ENCODE assay signal across 1 cellular context in the genomic region with DNA sequence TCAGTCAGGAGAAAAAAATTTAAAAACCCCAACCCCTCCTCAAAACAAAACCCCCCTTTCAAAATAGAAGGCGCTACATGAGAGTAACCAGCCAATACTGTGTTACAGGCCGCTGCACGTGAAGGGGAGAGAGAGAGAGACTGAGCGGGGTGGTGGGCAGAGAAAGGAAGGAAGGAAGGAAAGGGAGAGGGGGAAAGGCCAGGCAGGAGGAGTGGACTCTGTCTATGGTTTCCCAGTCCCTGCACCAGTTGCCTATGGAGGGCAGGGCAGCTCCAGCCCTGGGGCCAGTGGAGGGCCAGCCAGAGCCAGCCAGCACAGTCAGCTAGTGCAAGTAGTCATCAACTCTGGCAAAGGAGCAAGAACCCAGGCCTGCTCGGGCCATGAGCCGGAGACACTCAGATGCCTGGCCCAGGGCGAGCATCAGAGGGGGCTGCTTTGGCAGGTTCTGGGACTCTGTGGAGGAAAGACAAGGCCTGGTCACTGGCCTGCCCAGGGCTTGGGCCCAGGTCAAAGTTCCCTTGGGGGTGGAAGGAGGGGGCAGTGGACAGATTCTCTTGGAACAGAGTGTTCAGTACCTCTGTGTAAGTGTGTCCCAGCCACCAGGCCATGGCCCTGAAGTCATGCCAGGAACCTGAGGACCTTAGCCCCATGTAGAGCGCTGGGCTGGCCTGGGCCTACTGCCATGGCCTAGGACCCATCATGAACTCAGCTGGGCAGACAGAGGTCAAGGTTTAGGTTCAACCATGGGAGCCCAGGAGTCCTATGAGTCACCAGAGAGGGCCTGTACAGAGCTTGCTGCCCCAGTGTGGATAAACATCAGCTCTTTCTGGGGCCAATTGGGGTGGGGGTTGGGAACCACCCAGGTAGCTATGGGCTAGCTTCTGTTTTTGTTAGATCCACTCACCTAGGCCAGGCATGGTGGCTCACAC.
TF ChIP-seq lines count a peak whose summit lies in the region.

No MANE protein-coding gene starts in this region.

TF ChIP-seq in HepG2, 621 proteins besides CTCF, POLR2A, EP300 and RAD21 (continued from another document and continues in another):
- TF ChIP-seq ZNF83 (CRISPR knock-in tag; IDR thresholded peaks at IDR 0.05; ENCODE audit: borderline replicate concordance) (no peak), ZNF30 (CRISPR knock-in tag; IDR thresholded peaks at IDR 0.05) (no peak), KLF15 (CRISPR knock-in tag; IDR thresholded peaks at IDR 0.05; ENCODE audit: borderline replicate concordance) (no peak), ZNF891 (CRISPR knock-in tag; IDR thresholded peaks at IDR 0.05) (no peak), ZNF160 (CRISPR knock-in tag; IDR thresholded peaks at IDR 0.05) (no peak), CAMTA2 (CRISPR knock-in tag; IDR thresholded peaks at IDR 0.05; ENCODE audit: borderline replicate concordance) (0 out of 2 replicates have a peak, but pooled peaks have one; percentile 46), RFX1 (IDR thresholded peaks at IDR 0.05) (no peak), ZNF558 (CRISPR knock-in tag; IDR thresholded peaks at IDR 0.05; ENCODE audit: borderline replicate concordance) (no peak), ZNF496 (CRISPR knock-in tag; IDR thresholded peaks at IDR 0.05; ENCODE audit: insufficient replicate concordance) (no peak), ELF4 (CRISPR knock-in tag; IDR thresholded peaks at IDR 0.05; ENCODE audit: borderline replicate concordance) (no peak), IRX3 (CRISPR knock-in tag; IDR thresholded peaks at IDR 0.05; ENCODE audit: borderline replicate concordance, low read depth) (no peak), BCL6 (CRISPR knock-in tag; IDR thresholded peaks at IDR 0.05) (peak; percentile 10; the same call in 1 of the 2 replicates), ZBTB42 (CRISPR knock-in tag; IDR thresholded peaks at IDR 0.05) (no peak), ZNF260 (CRISPR knock-in tag; IDR thresholded peaks at IDR 0.05; ENCODE audit: borderline replicate concordance, low read depth) (no peak), ZNF451 (CRISPR knock-in tag; IDR thresholded peaks at IDR 0.05) (0 out of 2 replicates have a peak, but pooled peaks have one; percentile 51), NKX3-1 (CRISPR knock-in tag; IDR thresholded peaks at IDR 0.05) (no peak), ZNF263 (CRISPR knock-in tag; IDR thresholded peaks at IDR 0.05) (no peak), HNRNPUL1 (IDR thresholded peaks at IDR 0.05; ENCODE audit: low read depth, low read length) (no peak), TOPORS (CRISPR knock-in tag; IDR thresholded peaks at IDR 0.05) (no peak), FOSL2 (CRISPR knock-in tag; IDR thresholded peaks at IDR 0.05) (peak; percentile 96), ZNF547 (CRISPR knock-in tag; IDR thresholded peaks at IDR 0.05) (0 out of 2 replicates have a peak, but pooled peaks have one; percentile 63), SIN3A (IDR thresholded peaks at IDR 0.05; ENCODE audit: borderline replicate concordance, low read depth, low read length) (no peak), PCBP1 (IDR thresholded peaks at IDR 0.05; ENCODE audit: borderline replicate concordance, low read depth, low read length) (no peak), ZNF205 (CRISPR knock-in tag; IDR thresholded peaks at IDR 0.05) (no peak), ZNF549 (CRISPR knock-in tag; IDR thresholded peaks at IDR 0.05) (no peak), TCF7L2 (IDR thresholded peaks at IDR 0.05; ENCODE audit: low read depth, low read length) (no peak), MTA3 (CRISPR knock-in tag; IDR thresholded peaks at IDR 0.05) (no peak), SIX4 (CRISPR knock-in tag; IDR thresholded peaks at IDR 0.05) (no peak), ZFY (CRISPR knock-in tag; IDR thresholded peaks at IDR 0.05) (peak; percentile 86), HOXA9 (CRISPR knock-in tag; IDR thresholded peaks at IDR 0.05; ENCODE audit: borderline replicate concordance) (no peak)
- TF ChIP-seq, protein P1, sequence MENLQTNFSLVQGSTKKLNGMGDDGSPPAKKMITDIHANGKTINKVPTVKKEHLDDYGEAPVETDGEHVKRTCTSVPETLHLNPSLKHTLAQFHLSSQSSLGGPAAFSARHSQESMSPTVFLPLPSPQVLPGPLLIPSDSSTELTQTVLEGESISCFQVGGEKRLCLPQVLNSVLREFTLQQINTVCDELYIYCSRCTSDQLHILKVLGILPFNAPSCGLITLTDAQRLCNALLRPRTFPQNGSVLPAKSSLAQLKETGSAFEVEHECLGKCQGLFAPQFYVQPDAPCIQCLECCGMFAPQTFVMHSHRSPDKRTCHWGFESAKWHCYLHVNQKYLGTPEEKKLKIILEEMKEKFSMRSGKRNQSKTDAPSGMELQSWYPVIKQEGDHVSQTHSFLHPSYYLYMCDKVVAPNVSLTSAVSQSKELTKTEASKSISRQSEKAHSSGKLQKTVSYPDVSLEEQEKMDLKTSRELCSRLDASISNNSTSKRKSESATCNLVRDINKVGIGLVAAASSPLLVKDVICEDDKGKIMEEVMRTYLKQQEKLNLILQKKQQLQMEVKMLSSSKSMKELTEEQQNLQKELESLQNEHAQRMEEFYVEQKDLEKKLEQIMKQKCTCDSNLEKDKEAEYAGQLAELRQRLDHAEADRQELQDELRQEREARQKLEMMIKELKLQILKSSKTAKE (CRISPR knock-in tag; IDR thresholded peaks at IDR 0.05; ENCODE audit: borderline replicate concordance), result peak; percentile 59; the same call in 1 of the 2 replicates
- TF ChIP-seq, protein P2, sequence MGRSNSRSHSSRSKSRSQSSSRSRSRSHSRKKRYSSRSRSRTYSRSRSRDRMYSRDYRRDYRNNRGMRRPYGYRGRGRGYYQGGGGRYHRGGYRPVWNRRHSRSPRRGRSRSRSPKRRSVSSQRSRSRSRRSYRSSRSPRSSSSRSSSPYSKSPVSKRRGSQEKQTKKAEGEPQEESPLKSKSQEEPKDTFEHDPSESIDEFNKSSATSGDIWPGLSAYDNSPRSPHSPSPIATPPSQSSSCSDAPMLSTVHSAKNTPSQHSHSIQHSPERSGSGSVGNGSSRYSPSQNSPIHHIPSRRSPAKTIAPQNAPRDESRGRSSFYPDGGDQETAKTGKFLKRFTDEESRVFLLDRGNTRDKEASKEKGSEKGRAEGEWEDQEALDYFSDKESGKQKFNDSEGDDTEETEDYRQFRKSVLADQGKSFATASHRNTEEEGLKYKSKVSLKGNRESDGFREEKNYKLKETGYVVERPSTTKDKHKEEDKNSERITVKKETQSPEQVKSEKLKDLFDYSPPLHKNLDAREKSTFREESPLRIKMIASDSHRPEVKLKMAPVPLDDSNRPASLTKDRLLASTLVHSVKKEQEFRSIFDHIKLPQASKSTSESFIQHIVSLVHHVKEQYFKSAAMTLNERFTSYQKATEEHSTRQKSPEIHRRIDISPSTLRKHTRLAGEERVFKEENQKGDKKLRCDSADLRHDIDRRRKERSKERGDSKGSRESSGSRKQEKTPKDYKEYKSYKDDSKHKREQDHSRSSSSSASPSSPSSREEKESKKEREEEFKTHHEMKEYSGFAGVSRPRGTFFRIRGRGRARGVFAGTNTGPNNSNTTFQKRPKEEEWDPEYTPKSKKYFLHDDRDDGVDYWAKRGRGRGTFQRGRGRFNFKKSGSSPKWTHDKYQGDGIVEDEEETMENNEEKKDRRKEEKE (IDR thresholded peaks at IDR 0.05), result no peak
- TF ChIP-seq, protein P3, sequence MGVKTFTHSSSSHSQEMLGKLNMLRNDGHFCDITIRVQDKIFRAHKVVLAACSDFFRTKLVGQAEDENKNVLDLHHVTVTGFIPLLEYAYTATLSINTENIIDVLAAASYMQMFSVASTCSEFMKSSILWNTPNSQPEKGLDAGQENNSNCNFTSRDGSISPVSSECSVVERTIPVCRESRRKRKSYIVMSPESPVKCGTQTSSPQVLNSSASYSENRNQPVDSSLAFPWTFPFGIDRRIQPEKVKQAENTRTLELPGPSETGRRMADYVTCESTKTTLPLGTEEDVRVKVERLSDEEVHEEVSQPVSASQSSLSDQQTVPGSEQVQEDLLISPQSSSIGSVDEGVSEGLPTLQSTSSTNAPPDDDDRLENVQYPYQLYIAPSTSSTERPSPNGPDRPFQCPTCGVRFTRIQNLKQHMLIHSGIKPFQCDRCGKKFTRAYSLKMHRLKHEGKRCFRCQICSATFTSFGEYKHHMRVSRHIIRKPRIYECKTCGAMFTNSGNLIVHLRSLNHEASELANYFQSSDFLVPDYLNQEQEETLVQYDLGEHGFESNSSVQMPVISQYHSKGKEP (CRISPR knock-in tag; IDR thresholded peaks at IDR 0.05), result no peak
- TF ChIP-seq, protein P4, sequence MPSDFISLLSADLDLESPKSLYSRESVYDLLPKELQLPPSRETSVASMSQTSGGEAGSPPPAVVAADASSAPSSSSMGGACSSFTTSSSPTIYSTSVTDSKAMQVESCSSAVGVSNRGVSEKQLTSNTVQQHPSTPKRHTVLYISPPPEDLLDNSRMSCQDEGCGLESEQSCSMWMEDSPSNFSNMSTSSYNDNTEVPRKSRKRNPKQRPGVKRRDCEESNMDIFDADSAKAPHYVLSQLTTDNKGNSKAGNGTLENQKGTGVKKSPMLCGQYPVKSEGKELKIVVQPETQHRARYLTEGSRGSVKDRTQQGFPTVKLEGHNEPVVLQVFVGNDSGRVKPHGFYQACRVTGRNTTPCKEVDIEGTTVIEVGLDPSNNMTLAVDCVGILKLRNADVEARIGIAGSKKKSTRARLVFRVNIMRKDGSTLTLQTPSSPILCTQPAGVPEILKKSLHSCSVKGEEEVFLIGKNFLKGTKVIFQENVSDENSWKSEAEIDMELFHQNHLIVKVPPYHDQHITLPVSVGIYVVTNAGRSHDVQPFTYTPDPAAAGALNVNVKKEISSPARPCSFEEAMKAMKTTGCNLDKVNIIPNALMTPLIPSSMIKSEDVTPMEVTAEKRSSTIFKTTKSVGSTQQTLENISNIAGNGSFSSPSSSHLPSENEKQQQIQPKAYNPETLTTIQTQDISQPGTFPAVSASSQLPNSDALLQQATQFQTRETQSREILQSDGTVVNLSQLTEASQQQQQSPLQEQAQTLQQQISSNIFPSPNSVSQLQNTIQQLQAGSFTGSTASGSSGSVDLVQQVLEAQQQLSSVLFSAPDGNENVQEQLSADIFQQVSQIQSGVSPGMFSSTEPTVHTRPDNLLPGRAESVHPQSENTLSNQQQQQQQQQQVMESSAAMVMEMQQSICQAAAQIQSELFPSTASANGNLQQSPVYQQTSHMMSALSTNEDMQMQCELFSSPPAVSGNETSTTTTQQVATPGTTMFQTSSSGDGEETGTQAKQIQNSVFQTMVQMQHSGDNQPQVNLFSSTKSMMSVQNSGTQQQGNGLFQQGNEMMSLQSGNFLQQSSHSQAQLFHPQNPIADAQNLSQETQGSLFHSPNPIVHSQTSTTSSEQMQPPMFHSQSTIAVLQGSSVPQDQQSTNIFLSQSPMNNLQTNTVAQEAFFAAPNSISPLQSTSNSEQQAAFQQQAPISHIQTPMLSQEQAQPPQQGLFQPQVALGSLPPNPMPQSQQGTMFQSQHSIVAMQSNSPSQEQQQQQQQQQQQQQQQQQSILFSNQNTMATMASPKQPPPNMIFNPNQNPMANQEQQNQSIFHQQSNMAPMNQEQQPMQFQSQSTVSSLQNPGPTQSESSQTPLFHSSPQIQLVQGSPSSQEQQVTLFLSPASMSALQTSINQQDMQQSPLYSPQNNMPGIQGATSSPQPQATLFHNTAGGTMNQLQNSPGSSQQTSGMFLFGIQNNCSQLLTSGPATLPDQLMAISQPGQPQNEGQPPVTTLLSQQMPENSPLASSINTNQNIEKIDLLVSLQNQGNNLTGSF (CRISPR knock-in tag; IDR thresholded peaks at IDR 0.05), result 0 out of 2 replicates have a peak, but pooled peaks have one; percentile 1
- TF ChIP-seq, protein P5, sequence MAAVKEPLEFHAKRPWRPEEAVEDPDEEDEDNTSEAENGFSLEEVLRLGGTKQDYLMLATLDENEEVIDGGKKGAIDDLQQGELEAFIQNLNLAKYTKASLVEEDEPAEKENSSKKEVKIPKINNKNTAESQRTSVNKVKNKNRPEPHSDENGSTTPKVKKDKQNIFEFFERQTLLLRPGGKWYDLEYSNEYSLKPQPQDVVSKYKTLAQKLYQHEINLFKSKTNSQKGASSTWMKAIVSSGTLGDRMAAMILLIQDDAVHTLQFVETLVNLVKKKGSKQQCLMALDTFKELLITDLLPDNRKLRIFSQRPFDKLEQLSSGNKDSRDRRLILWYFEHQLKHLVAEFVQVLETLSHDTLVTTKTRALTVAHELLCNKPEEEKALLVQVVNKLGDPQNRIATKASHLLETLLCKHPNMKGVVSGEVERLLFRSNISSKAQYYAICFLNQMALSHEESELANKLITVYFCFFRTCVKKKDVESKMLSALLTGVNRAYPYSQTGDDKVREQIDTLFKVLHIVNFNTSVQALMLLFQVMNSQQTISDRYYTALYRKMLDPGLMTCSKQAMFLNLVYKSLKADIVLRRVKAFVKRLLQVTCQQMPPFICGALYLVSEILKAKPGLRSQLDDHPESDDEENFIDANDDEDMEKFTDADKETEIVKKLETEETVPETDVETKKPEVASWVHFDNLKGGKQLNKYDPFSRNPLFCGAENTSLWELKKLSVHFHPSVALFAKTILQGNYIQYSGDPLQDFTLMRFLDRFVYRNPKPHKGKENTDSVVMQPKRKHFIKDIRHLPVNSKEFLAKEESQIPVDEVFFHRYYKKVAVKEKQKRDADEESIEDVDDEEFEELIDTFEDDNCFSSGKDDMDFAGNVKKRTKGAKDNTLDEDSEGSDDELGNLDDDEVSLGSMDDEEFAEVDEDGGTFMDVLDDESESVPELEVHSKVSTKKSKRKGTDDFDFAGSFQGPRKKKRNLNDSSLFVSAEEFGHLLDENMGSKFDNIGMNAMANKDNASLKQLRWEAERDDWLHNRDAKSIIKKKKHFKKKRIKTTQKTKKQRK (IDR thresholded peaks at IDR 0.05; ENCODE audit: low read length), result no peak
- TF ChIP-seq, protein P6, sequence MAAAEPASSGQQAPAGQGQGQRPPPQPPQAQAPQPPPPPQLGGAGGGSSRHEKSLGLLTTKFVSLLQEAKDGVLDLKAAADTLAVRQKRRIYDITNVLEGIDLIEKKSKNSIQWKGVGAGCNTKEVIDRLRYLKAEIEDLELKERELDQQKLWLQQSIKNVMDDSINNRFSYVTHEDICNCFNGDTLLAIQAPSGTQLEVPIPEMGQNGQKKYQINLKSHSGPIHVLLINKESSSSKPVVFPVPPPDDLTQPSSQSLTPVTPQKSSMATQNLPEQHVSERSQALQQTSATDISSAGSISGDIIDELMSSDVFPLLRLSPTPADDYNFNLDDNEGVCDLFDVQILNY (CRISPR knock-in tag; conservative IDR thresholded peaks at IDR 0.05), result no peak
